Comparison of ENCODE assay signal across 9 cellular contexts in the genomic region with DNA sequence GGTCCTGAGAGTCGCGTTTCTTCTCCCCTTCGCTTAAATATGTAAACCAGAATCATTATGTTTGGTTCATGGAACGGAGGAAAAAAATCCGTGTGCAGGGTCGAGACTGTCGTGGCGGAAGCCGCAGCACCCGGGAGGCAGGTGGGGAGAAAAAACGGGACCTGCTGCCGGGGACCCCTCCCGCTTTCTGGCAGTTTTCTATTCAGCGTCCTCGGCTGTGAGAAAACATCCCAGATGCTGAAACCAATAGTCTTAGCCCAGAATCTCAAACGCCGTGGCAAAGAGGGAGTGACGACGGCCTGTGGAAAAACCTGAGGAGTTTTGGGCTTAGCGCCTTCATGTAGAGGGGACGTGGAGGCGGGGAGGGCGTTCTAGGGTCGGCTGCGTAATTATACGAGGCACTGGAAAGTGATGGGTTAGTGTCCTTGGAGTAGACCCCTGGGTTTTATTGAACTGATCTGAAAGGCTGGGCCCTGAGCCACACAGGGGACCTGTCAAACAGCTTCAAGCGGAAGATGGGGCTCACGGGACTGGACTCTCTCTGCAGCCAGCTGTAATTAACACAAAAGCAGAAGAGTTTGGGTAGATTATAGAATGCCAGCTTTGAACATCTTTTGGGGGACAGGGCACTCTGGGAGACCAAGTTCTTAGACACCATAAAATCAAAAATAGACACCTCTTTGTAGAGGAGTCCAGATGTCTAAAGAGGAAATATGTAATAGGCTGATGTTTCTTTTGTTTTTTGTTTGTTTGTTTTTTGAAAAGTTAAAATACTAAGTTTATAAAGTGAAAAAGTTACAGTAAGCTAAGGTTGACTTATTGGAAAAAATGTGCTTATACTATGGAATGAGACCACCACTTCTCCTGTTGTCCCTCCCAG. TPM values are rescaled to one million over a fixed set of nuclear protein-coding genes. Genes with fewer than 3 reads are reported as not detected.
DNase-seq lines count a peak whose midpoint lies in the region; ATAC-seq and TF ChIP-seq lines count a peak whose summit lies in the region.
"Had no signal": no experiment of that assay in that cellular context is flagged by ENCODE, and none has a peak within 500 bp of the region (broad histone marks: within the 10 kb centered on the region; RNA-seq: fewer than 3 reads in every experiment).

No MANE protein-coding gene starts in this region.

- no peak for TF ChIP-seq CTCF in CD14-positive monocyte (IDR thresholded peaks at IDR 0.05)
- TF ChIP-seq CTCF in HEK293 (tag by site-specific recombination; IDR thresholded peaks at IDR 0.05) = no peak
- TF ChIP-seq CTCF in SK-N-SH (IDR thresholded peaks at IDR 0.05) = no peak
- no peak for TF ChIP-seq CTCF in MCF 10A (IDR thresholded peaks at IDR 0.05; ENCODE audit: unreplicated experiment)

- no peaks in the 10 kb centered on the region for H3K9me3 Mint-ChIP-seq in CD14-positive monocyte
- H3K9me3 Mint-ChIP-seq in MCF 10A (ENCODE audit: unreplicated experiment) = no peaks in the 10 kb centered on the region

- DNase-seq in CD14-positive monocyte (ENCODE audit: low spot score) (no peak), SK-N-SH (peak; percentile 61), MCF 10A (ENCODE audit: unreplicated experiment) (peak; percentile 28), inferior parietal cortex (ENCODE audit: extremely low spot score) (peak; percentile 44)
- DNase-seq in stimulated activated CD4-positive, alpha-beta T cell treated with anti-CD3 and anti-CD28 coated beads, Interleukin-2, amount 100 ng/mL, for 24 hours = peak; percentile 28 to 29

- no peaks in the 10 kb centered on the region for H3K9me2 ChIP-seq in SK-N-SH

- H3K36me3 ChIP-seq in HEK293 (ENCODE audit: control insufficient read depth in 2 of 2, insufficient read depth in 1 of 2, low read length in 2 of 2) = peaks cover 5 to 15% of the 10 kb centered on the region in 2 experiments
- peaks cover 0 to 4% of the 10 kb centered on the region in 2 experiments for H3K36me3 ChIP-seq in SK-N-SH (replicated peaks in 1 of 2; ENCODE audit: control insufficient read depth in 1 of 2, insufficient read depth in 2 of 2, low read length in 1 of 2)

- CTCF ChIA-PET in HEK293 (lab: Yijun Ruan, JAX) (interaction anchor here (0.6 to 5.0 kb wide), 4 partner anchors 23 to 1022 kb away, joined by 3 to 26 read pairs (median 4); no protein-coding TSS in a partner anchor), SK-N-SH (lab: Yijun Ruan, JAX) (interaction anchor here (1.0 to 1.2 kb wide), 3 partner anchors 11 to 24 kb away, joined by 3 to 5 read pairs (median 3); no protein-coding TSS in a partner anchor), MCF 10A (lab: Yijun Ruan, JAX) (interaction anchor here (0.6 to 4.5 kb wide), 5 partner anchors 11 to 352 kb away, joined by 3 to 31 read pairs (median 3); no protein-coding TSS in a partner anchor)

- H3K27ac ChIP-seq in HEK293 (ENCODE audit: extremely low read depth, low read depth, low read length) (peak overlapping the region; percentile 86), SK-N-SH (ENCODE audit: low read depth in 2 of 2, low read length in 1 of 2) (peak overlapping the region; percentile 85 to 94)

- H2AFZ ChIP-seq in SK-N-SH (ENCODE audit: low read depth) = peak overlapping the region; percentile 88

- H3K4me3 Mint-ChIP-seq in CD14-positive monocyte (peak overlapping the region; percentile 99), MCF 10A (ENCODE audit: unreplicated experiment) (peak overlapping the region; percentile 84)

- intact Hi-C loops in CD14-positive monocyte (cut with micrococcal nuclease) = no loop called here
- intact Hi-C loops in MCF 10A (cut with micrococcal nuclease) = loop anchor here (1.0 kb wide), 1 partner anchor 77 kb away; no protein-coding TSS in a partner anchor

- BruUV-seq in MCF 10A (replicated peaks; lab: Mats Ljungman, UMichigan) = TSS peak; percentile 96

- peaks cover 40% of the 10 kb centered on the region for H3K79me2 ChIP-seq in SK-N-SH (ENCODE audit: insufficient read depth)

- H4K20me1 ChIP-seq in SK-N-SH (ENCODE audit: insufficient read depth) = no peaks in the 10 kb centered on the region; the same call in 1 of the 2 replicates

- POLR2A ChIA-PET in HEK293 (lab: Yijun Ruan, JAX) (interaction anchor here (0.7 to 2.0 kb wide), 21 partner anchors 9 to 442 kb away, joined by 3 to 16 read pairs (median 5); a partner anchor contains a TSS), SK-N-SH (lab: Yijun Ruan, JAX) (no interaction called here), MCF 10A (lab: Yijun Ruan, JAX) (interaction anchor here (0.6 to 2.1 kb wide), 15 partner anchors 8 to 81 kb away, joined by 3 to 9 read pairs (median 4); no protein-coding TSS in a partner anchor)

- H3K4me3 ChIP-seq in HEK293 (ENCODE audit: low read depth, low read length) (peak overlapping the region; percentile 93), SK-N-SH (ENCODE audit: low read depth in 2 of 2, low read length in 1 of 2) (peak overlapping the region; percentile 85 to 94)

- peak overlapping the region; percentile 84 for H3K9ac ChIP-seq in SK-N-SH

- H3K27ac Mint-ChIP-seq in CD14-positive monocyte (peak overlapping the region; percentile 92 to 98 (median 95)), MCF 10A (ENCODE audit: low read depth, unreplicated experiment) (peak overlapping the region; percentile 93)

- WGBS in SK-N-SH (ENCODE audit: low lambda C conversion rate) = 4% methylated on average over 28 of the region's 28 CpGs

- H3K4me1 Mint-ChIP-seq in CD14-positive monocyte (peaks cover 35% of the 10 kb centered on the region), MCF 10A (ENCODE audit: insufficient read depth, unreplicated experiment) (peaks cover 22% of the 10 kb centered on the region)

- peaks cover 0 to 2% (median 0%) of the 10 kb centered on the region in 3 donors for H3K27me3 Mint-ChIP-seq in CD14-positive monocyte (ENCODE audit: low read depth in 3 of 3)
- H3K27me3 Mint-ChIP-seq in MCF 10A (ENCODE audit: insufficient read depth, unreplicated experiment) = no peaks in the 10 kb centered on the region

- no peak for TF ChIP-seq EP300 in SK-N-SH (IDR thresholded peaks at IDR 0.05; ENCODE audit: borderline replicate concordance in 1 of 2, low read depth in 1 of 2, low read length in 1 of 2)

- ATAC-seq in GM19452 (IDR thresholded peaks at IDR 0.05; ENCODE audit: unreplicated experiment) = no peak
- ATAC-seq in GM18870 (IDR thresholded peaks at IDR 0.05; ENCODE audit: unreplicated experiment) = no peak

- H3K9me3 ChIP-seq in HEK293 (ENCODE audit: control insufficient read depth, insufficient read depth, low read depth, low read length) = no peaks in the 10 kb centered on the region
- no peaks in the 10 kb centered on the region for H3K9me3 ChIP-seq in SK-N-SH

- H3K36me3 Mint-ChIP-seq in CD14-positive monocyte (peaks cover 0 to 1% of the 10 kb centered on the region in 2 donors), MCF 10A (ENCODE audit: insufficient read depth, unreplicated experiment) (no peaks in the 10 kb centered on the region)

- H3K4me2 ChIP-seq in SK-N-SH = peak overlapping the region; percentile 98

- H3K4me1 ChIP-seq in HEK293 (ENCODE audit: control insufficient read depth, insufficient read depth, low read length) = peaks cover 7% of the 10 kb centered on the region
- peaks cover 6 to 16% of the 10 kb centered on the region in 2 experiments for H3K4me1 ChIP-seq in SK-N-SH (ENCODE audit: control insufficient read depth in 1 of 2, insufficient read depth in 2 of 2, low read depth in 1 of 2, low read length in 1 of 2)

- peaks cover 16% of the 10 kb centered on the region for H3F3A ChIP-seq in SK-N-SH (replicated peaks; ENCODE audit: insufficient read depth)

- no peaks in the 10 kb centered on the region for H3K27me3 ChIP-seq in SK-N-SH (ENCODE audit: insufficient read depth)

- TF ChIP-seq RAD21 in SK-N-SH (IDR thresholded peaks at IDR 0.05; ENCODE audit: low read length) = peak; percentile 7; the same call in 1 of the 2 replicates

TF ChIP-seq in SK-N-SH, 30 proteins besides CTCF, POLR2A, EP300 and RAD21:
- TF ChIP-seq, protein P1, sequence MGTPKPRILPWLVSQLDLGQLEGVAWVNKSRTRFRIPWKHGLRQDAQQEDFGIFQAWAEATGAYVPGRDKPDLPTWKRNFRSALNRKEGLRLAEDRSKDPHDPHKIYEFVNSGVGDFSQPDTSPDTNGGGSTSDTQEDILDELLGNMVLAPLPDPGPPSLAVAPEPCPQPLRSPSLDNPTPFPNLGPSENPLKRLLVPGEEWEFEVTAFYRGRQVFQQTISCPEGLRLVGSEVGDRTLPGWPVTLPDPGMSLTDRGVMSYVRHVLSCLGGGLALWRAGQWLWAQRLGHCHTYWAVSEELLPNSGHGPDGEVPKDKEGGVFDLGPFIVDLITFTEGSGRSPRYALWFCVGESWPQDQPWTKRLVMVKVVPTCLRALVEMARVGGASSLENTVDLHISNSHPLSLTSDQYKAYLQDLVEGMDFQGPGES (IDR thresholded peaks at IDR 0.05; ENCODE audit: low read depth, low read length) = no peak
- TF ChIP-seq GATA2 (CRISPR knock-in tag; IDR thresholded peaks at IDR 0.05) (no peak), MXI1 (IDR thresholded peaks at IDR 0.05; ENCODE audit: low read depth, low read length) (peak; percentile 22; the same call in 1 of the 2 replicates), SIN3A (IDR thresholded peaks at IDR 0.05; ENCODE audit: borderline replicate concordance, low read depth, low read length) (no peak)

RNA-seq across cellular contexts. Expression of a gene that starts 0.8 kb away (rescaled TPM):
- under 1 TPM; 0.24 to 0.30 TPM for polyA plus RNA-seq in CD14-positive monocyte
- polyA plus RNA-seq in SK-N-SH (2012; rRNA removed) = 9.0 and 10.9 TPM in 2 replicates
- polyA plus RNA-seq in SK-N-SH (2012; cell fraction: cytosol; rRNA removed) = 10.9 and 11.8 TPM in 2 replicates
- polyA plus RNA-seq in SK-N-SH (2012; cell fraction: nucleus; rRNA removed) = 7.4 and 14.8 TPM in 2 replicates
- total RNA-seq in MCF 10A (2022) = 23.0 and 25.5 TPM in 2 replicates

RNA-seq across cellular contexts. Expression of a gene that starts 53.7 kb away (rescaled TPM):
- under 1 TPM in 1 of 2 donors, not detected in 1; 0.35 TPM for polyA plus RNA-seq in CD14-positive monocyte
- polyA plus RNA-seq in SK-N-SH (2012; rRNA removed) = not detected in 2 replicates
- not detected in 2 replicates for polyA plus RNA-seq in SK-N-SH (2012; cell fraction: cytosol; rRNA removed)
- polyA plus RNA-seq in SK-N-SH (2012; cell fraction: nucleus; rRNA removed) = not detected in 2 replicates
- total RNA-seq in MCF 10A (2022) = not detected in 2 replicates
- total RNA-seq: NCI-H460 had no signal
